In the genomic region with DNA sequence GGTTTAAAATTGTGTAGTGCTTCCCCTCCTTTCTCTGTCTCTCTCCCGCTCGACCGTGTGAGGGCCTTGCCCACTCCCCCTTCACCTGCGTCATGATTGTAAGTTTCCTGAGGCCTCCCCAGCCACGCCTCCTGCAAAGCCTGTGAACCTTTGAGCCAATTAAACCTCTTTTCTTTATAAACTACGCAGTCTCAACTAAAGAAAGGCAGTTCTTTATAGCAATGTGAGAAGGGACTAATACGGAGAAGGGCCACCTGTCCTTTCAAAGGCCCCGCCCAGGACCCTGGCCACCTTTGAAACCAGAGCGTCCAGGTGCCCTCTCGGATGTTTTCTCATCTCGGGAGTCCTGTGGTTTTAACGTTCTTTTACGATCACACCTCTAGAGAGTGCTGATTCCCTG, we compare ENCODE assay signal across 27 cellular contexts.
"Had no signal": no experiment of that assay in that cellular context is flagged by ENCODE, and none has a peak within 500 bp of the region (broad histone marks: within the 10 kb centered on the region; RNA-seq: fewer than 3 reads in every experiment).

No MANE protein-coding gene starts in this region.

- DNase-seq: activated CD4-positive, alpha-beta memory T cell treated with anti-CD3 and anti-CD28 coated beads, Interleukin-2, amount 10 ng/mL, durations not matched to agents 7 days and 5 days; activated CD4-positive, alpha-beta T cell treated with anti-CD3 and anti-CD28 coated beads, Interleukin-2, amount 10 ng/mL, durations not matched to agents 24 days and 14 days; activated gamma-delta T cell; activated T-cell treated with anti-CD3 and anti-CD28 coated beads, Interleukin-2, amount 50 U/mL, for 72 hours; colonic mucosa; effector memory CD8-positive, alpha-beta T cell; gastrocnemius medialis; head of caudate nucleus; hypothalamus; left cardiac atrium; midbrain; stimulated activated CD4-positive, alpha-beta T cell treated with anti-CD3 and anti-CD28 coated beads, Interleukin-4, amount 100 ng/mL, for 1 hour; stimulated activated naive CD4-positive, alpha-beta T cell; testis; trophoblast cell had no signal

- H3K36me3 Mint-ChIP-seq: activated naive CD4-positive, alpha-beta T cell treated with anti-CD3 and anti-CD28 coated beads, Interleukin-2, amount 50 U/mL, for 24 hours; natural killer cell treated with Interleukin-12 subunit alpha and Interleukin-12 subunit beta and Interleukin-15 and Interleukin-18, amount 100 ng/mL, for 72 hours had no signal

- H3K4me1 ChIP-seq: breast epithelium, colonic mucosa, gastrocnemius medialis, psoas muscle, right atrium auricular region, spleen, testis had no signal

- H3K27me3 Mint-ChIP-seq: activated CD4-positive, alpha-beta memory T cell treated with anti-CD3 and anti-CD28 coated beads, Interleukin-2, amount 10 ng/mL, durations not matched to agents 7 days and 5 days; activated CD4-positive, alpha-beta T cell treated with anti-CD3 and anti-CD28 coated beads, Interleukin-2, amount 10 ng/mL, durations not matched to agents 24 days and 14 days; natural killer cell treated with Interleukin-12 subunit alpha and Interleukin-12 subunit beta and Interleukin-15 and Interleukin-18, amount 100 ng/mL, for 72 hours had no signal

- FAIRE-seq: endothelial cell of umbilical vein had no signal

- H3K36me3 ChIP-seq: breast epithelium, colonic mucosa, gastrocnemius medialis, ovary, right atrium auricular region, spleen had no signal

- H3K27ac ChIP-seq: breast epithelium, colonic mucosa, dorsolateral prefrontal cortex, gastrocnemius medialis, ovary, psoas muscle, right atrium auricular region, spleen, testis, VCaP had no signal

- H3K4me1 Mint-ChIP-seq: activated CD4-positive, alpha-beta memory T cell treated with anti-CD3 and anti-CD28 coated beads, Interleukin-2, amount 10 ng/mL, durations not matched to agents 7 days and 5 days; activated CD4-positive, alpha-beta T cell treated with anti-CD3 and anti-CD28 coated beads, Interleukin-2, amount 10 ng/mL, durations not matched to agents 24 days and 14 days; activated naive CD4-positive, alpha-beta T cell treated with anti-CD3 and anti-CD28 coated beads, Interleukin-2, amount 50 U/mL, for 24 hours had no signal

- H3K27me3 ChIP-seq: colonic mucosa, gastrocnemius medialis, ovary, right atrium auricular region, testis had no signal

- H3K4me3 ChIP-seq: breast epithelium, colonic mucosa, dorsolateral prefrontal cortex, gastrocnemius medialis, ovary, psoas muscle, right atrium auricular region, spleen, testis had no signal

- H3K9me3 Mint-ChIP-seq: activated CD4-positive, alpha-beta memory T cell treated with anti-CD3 and anti-CD28 coated beads, Interleukin-2, amount 10 ng/mL, durations not matched to agents 7 days and 5 days; activated CD4-positive, alpha-beta T cell treated with anti-CD3 and anti-CD28 coated beads, Interleukin-2, amount 10 ng/mL, durations not matched to agents 24 days and 14 days; activated naive CD4-positive, alpha-beta T cell treated with anti-CD3 and anti-CD28 coated beads, Interleukin-2, amount 50 U/mL, for 24 hours; activated T-cell treated with anti-CD3 and anti-CD28 coated beads, Interleukin-2, amount 50 U/mL, for 72 hours; effector memory CD8-positive, alpha-beta T cell; natural killer cell treated with Interleukin-12 subunit alpha and Interleukin-12 subunit beta and Interleukin-15 and Interleukin-18, amount 100 ng/mL, for 72 hours had no signal

- H3K27ac Mint-ChIP-seq: activated CD4-positive, alpha-beta memory T cell treated with anti-CD3 and anti-CD28 coated beads, Interleukin-2, amount 10 ng/mL, durations not matched to agents 7 days and 5 days; activated CD4-positive, alpha-beta T cell treated with anti-CD3 and anti-CD28 coated beads, Interleukin-2, amount 10 ng/mL, durations not matched to agents 24 days and 14 days; activated naive CD4-positive, alpha-beta T cell treated with anti-CD3 and anti-CD28 coated beads, Interleukin-2, amount 50 U/mL, for 24 hours; activated T-cell treated with anti-CD3 and anti-CD28 coated beads, Interleukin-2, amount 50 U/mL, for 72 hours; effector memory CD8-positive, alpha-beta T cell; natural killer cell treated with Interleukin-12 subunit alpha and Interleukin-12 subunit beta and Interleukin-15 and Interleukin-18, amount 100 ng/mL, for 72 hours had no signal

- H3K9me3 ChIP-seq: breast epithelium, colonic mucosa, gastrocnemius medialis, ovary, psoas muscle, right atrium auricular region, spleen, testis had no signal

- H3K4me3 Mint-ChIP-seq: activated CD4-positive, alpha-beta memory T cell treated with anti-CD3 and anti-CD28 coated beads, Interleukin-2, amount 10 ng/mL, durations not matched to agents 7 days and 5 days; activated CD4-positive, alpha-beta T cell treated with anti-CD3 and anti-CD28 coated beads, Interleukin-2, amount 10 ng/mL, durations not matched to agents 24 days and 14 days; activated naive CD4-positive, alpha-beta T cell treated with anti-CD3 and anti-CD28 coated beads, Interleukin-2, amount 50 U/mL, for 24 hours; activated T-cell treated with anti-CD3 and anti-CD28 coated beads, Interleukin-2, amount 50 U/mL, for 72 hours; effector memory CD8-positive, alpha-beta T cell; natural killer cell treated with Interleukin-12 subunit alpha and Interleukin-12 subunit beta and Interleukin-15 and Interleukin-18, amount 100 ng/mL, for 72 hours had no signal

- ATAC-seq: activated CD4-positive, CD25-positive, alpha-beta regulatory T cell treated with anti-CD3 and anti-CD28 coated beads, Interleukin-2, amount 50 U/mL, for 24 hours; activated T-cell treated with anti-CD3 and anti-CD28 coated beads, Interleukin-2, amount 50 U/mL, for 72 hours; effector memory CD8-positive, alpha-beta T cell; esophagus mucosa; gastrocnemius medialis; left cardiac atrium; natural killer cell treated with Interleukin-12 subunit alpha and Interleukin-12 subunit beta and Interleukin-15 and Interleukin-18, amount 100 ng/mL, for 72 hours; psoas muscle had no signal
